In genomic region chr2:215383652-215384279, GRCh38 we compare ENCODE assay signal across 16 cellular contexts.
"Had no signal": no experiment of that assay in that cellular context is flagged by ENCODE, and none has a peak within 500 bp of the region (broad histone marks: within the 10 kb centered on the region; RNA-seq: fewer than 3 reads in every experiment).

No MANE protein-coding gene starts in this region.

- H3K27me3 Mint-ChIP-seq: naive thymus-derived CD4-positive, alpha-beta T cell; type B pancreatic cell had no signal

- H3K9me3 ChIP-seq: right atrium auricular region had no signal

- FAIRE-seq: small intestine, urothelium cell line had no signal

- ATAC-seq: effector memory CD8-positive, alpha-beta T cell; foreskin keratinocyte; left colon; left ventricle myocardium superior; naive thymus-derived CD4-positive, alpha-beta T cell had no signal

- H3K4me1 ChIP-seq: foreskin keratinocyte, right atrium auricular region had no signal

- H3K4me3 Mint-ChIP-seq: effector memory CD8-positive, alpha-beta T cell; naive thymus-derived CD4-positive, alpha-beta T cell; nephron progenitor cell; type B pancreatic cell had no signal

- H3K27ac Mint-ChIP-seq: effector memory CD8-positive, alpha-beta T cell; naive thymus-derived CD4-positive, alpha-beta T cell; type B pancreatic cell had no signal

- H3K4me3 ChIP-seq: lung, right atrium auricular region had no signal

- H3K4me1 Mint-ChIP-seq: naive thymus-derived CD4-positive, alpha-beta T cell; nephron progenitor cell had no signal

- H3K9me3 Mint-ChIP-seq: effector memory CD8-positive, alpha-beta T cell; naive thymus-derived CD4-positive, alpha-beta T cell; nephron progenitor cell; type B pancreatic cell had no signal

- H3K27ac ChIP-seq: foreskin keratinocyte, right atrium auricular region had no signal

- H3K27me3 ChIP-seq: foreskin keratinocyte, right atrium auricular region had no signal

- DNase-seq: effector memory CD8-positive, alpha-beta T cell; foreskin keratinocyte; head of caudate nucleus; hippocampal formation; left colon; left ventricle myocardium superior; naive thymus-derived CD4-positive, alpha-beta T cell; nephron progenitor cell; posterior cingulate gyrus; small intestine; stimulated activated CD4-positive, alpha-beta T cell treated with anti-CD3 and anti-CD28 coated beads, Interleukin-2, amount 100 ng/mL, for 48 hours; stimulated activated naive CD4-positive, alpha-beta T cell treated with Interleukin-2 at 50 U/mL for 16 hours had no signal
